Comparison of ENCODE assay signal across 9 cellular contexts in the genomic region with DNA sequence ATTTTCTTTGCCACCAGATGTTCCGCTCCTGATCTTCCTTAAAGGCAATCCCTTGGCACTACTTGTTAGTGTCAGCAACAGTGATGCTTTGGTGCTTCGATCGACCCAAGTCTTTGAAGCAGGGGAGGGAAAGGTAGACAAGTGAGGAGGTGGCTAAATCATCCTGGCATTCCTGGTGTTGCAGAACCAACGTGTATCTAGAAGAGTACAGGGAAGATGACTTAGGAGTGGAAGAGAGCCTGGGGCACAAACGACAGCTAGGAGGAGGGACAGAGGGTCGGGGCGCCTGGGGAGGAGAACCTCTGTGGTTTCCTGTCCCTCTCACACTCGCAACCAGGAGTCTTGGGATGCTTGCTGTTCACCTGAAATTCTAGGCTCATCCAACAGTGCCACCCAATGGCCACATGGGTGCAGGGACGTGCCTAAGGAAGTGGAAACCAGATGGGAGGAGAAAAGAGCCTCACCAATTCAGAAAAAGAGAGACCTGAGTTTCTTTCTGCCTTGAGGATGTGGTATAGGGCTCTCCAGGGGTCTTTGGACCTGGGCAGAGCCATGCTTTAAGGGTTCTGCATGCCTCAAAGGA. TPM values are rescaled to one million over a fixed set of nuclear protein-coding genes. Genes with fewer than 3 reads are reported as not detected.
A peak's percentile ranks its signal among the peaks of the same experiment; 100 is the strongest.
DNase-seq lines count a peak whose midpoint lies in the region; ATAC-seq, FAIRE-seq and TF ChIP-seq lines count a peak whose summit lies in the region.
"Had no signal": no experiment of that assay in that cellular context is flagged by ENCODE, and none has a peak within 500 bp of the region (broad histone marks: within the 10 kb centered on the region; RNA-seq: fewer than 3 reads in every experiment).

No MANE protein-coding gene starts in this region.

- TF ChIP-seq CTCF in D721Med (IDR thresholded peaks at IDR 0.05; ENCODE audit: insufficient read depth, missing control alignments) (peak; percentile 73), gastroesophageal sphincter (IDR thresholded peaks at IDR 0.05) (peak; percentile 41 to 87 (median 80)), pancreas (IDR thresholded peaks at IDR 0.05) (peak; percentile 66 to 73 (median 66))

- peak; percentile 47 for ATAC-seq in activated T-helper 17 cell treated with anti-CD3 and anti-CD28 coated beads, Interleukin-2, amount 50 U/mL, for 72 hours (replicated peaks)
- ATAC-seq in gastroesophageal sphincter (peak; percentile 46), pancreas (peak; percentile 52 to 81 (median 80)), GM21737 (IDR thresholded peaks at IDR 0.05; ENCODE audit: unreplicated experiment) (no peak), HG03432 (IDR thresholded peaks at IDR 0.05; ENCODE audit: unreplicated experiment) (no peak)

- H3K27ac ChIP-seq in gastroesophageal sphincter (no peak overlapping the region), pancreas (no peak overlapping the region)

- peaks cover 28% of the 10 kb centered on the region for H3K4me1 Mint-ChIP-seq in activated T-helper 17 cell treated with anti-CD3 and anti-CD28 coated beads, Interleukin-2, amount 50 U/mL, for 72 hours

- intact Hi-C loops in pancreas (cut with DNase I) = loop anchor here in 1 of 3 donors (5.0 kb wide), 1 partner anchor 63 kb away; no protein-coding TSS in a partner anchor

- H3K27me3 ChIP-seq in gastroesophageal sphincter = peaks cover 89% of the 10 kb centered on the region
- H3K27me3 ChIP-seq in pancreas = peaks cover 0 to 3% (median 0%) of the 10 kb centered on the region in 4 donors

- TF ChIP-seq EP300 in gastroesophageal sphincter (IDR thresholded peaks at IDR 0.05) = no peak

- peaks cover 6% of the 10 kb centered on the region for H3K36me3 Mint-ChIP-seq in activated T-helper 17 cell treated with anti-CD3 and anti-CD28 coated beads, Interleukin-2, amount 50 U/mL, for 72 hours (ENCODE audit: low read depth)

- H3K9me3 Mint-ChIP-seq in activated T-helper 17 cell treated with anti-CD3 and anti-CD28 coated beads, Interleukin-2, amount 50 U/mL, for 72 hours = no peaks in the 10 kb centered on the region
- H3K9me3 Mint-ChIP-seq: T-helper 1 cell treated with Interleukin-12 subunit alpha and Interleukin-12 subunit beta and Interleukin-4 antibody, amounts not matched to agents 30 μg/mL and 1 μg/mL, for 36 hours had no signal

- H3K27ac Mint-ChIP-seq in activated T-helper 17 cell treated with anti-CD3 and anti-CD28 coated beads, Interleukin-2, amount 50 U/mL, for 72 hours = no peak overlapping the region
- H3K27ac Mint-ChIP-seq: T-helper 1 cell treated with Interleukin-12 subunit alpha and Interleukin-12 subunit beta and Interleukin-4 antibody, amounts not matched to agents 30 μg/mL and 1 μg/mL, for 36 hours had no signal

- H3K4me3 ChIP-seq in gastroesophageal sphincter (no peak overlapping the region), pancreas (no peak overlapping the region)

- no peaks in the 10 kb centered on the region for H3K27me3 Mint-ChIP-seq in activated T-helper 17 cell treated with anti-CD3 and anti-CD28 coated beads, Interleukin-2, amount 50 U/mL, for 72 hours

- TF ChIP-seq POLR2A in gastroesophageal sphincter (IDR thresholded peaks at IDR 0.05) = no peak

- peaks cover 0 to 11% (median 5%) of the 10 kb centered on the region in 3 donors for H3K4me1 ChIP-seq in gastroesophageal sphincter
- no peaks in the 10 kb centered on the region for H3K4me1 ChIP-seq in pancreas

- no peak overlapping the region for H3K4me3 Mint-ChIP-seq in activated T-helper 17 cell treated with anti-CD3 and anti-CD28 coated beads, Interleukin-2, amount 50 U/mL, for 72 hours
- H3K4me3 Mint-ChIP-seq: T-helper 1 cell treated with Interleukin-12 subunit alpha and Interleukin-12 subunit beta and Interleukin-4 antibody, amounts not matched to agents 30 μg/mL and 1 μg/mL, for 36 hours had no signal

- no peaks in the 10 kb centered on the region for H3K9me3 ChIP-seq in gastroesophageal sphincter
- H3K9me3 ChIP-seq in pancreas = no peaks in the 10 kb centered on the region

- H3K36me3 ChIP-seq in gastroesophageal sphincter (no peaks in the 10 kb centered on the region), pancreas (no peaks in the 10 kb centered on the region)

- FAIRE-seq in D721Med (lab: Jason Lieb, UNC) (no peak), pancreas (lab: Jason Lieb, UNC) (no peak)

- DNase-seq in D721Med (ENCODE audit: insufficient read length, low spot score) = peak; percentile 48
- DNase-seq in HuH-7.5 (ENCODE audit: low spot score) = peak; percentile 60
- peak; percentile 62 to 67 for DNase-seq in NOMO-1 (lab: John Stamatoyannopoulos, UW; ENCODE audit: unreplicated experiment in 2 of 2)
- DNase-seq in pancreas = peak; percentile 59 to 78 (median 67)

- 35 to 38% methylated on average over 5 of the region's 9 CpGs for WGBS in gastroesophageal sphincter (ENCODE audit: low coverage in 1 of 2), 2 donors
- WGBS in pancreas, 2 donors = 15 to 18% methylated on average over 9 of the region's 9 CpGs

RNA-seq across cellular contexts. Expression of a gene that starts 9.5 kb away (rescaled TPM):
- 1 to 10 TPM; 1.6 to 4.7 TPM for total RNA-seq in activated T-helper 17 cell treated with anti-CD3 and anti-CD28 coated beads, Interleukin-2, amount 50 U/mL, for 72 hours
- total RNA-seq in gastroesophageal sphincter = 10 to 100 TPM in 1 of 4 donors, 1 to 10 TPM in 3; 2.8 to 16.8 (median 4.6) TPM
- 1 to 10 TPM in 2 of 6 donors, under 1 TPM in 4; 0.40 to 1.6 (median 0.81) TPM for total RNA-seq in pancreas
- polyA plus RNA-seq in pancreas = under 1 TPM; 0.21 to 0.23 TPM

RNA-seq across cellular contexts. Expression of a gene that starts 59.1 kb away (rescaled TPM):
- total RNA-seq in activated T-helper 17 cell treated with anti-CD3 and anti-CD28 coated beads, Interleukin-2, amount 50 U/mL, for 72 hours = 10 to 100 TPM; 22.7 to 61.7 TPM
- total RNA-seq in gastroesophageal sphincter = 1 to 10 TPM in 1 of 4 donors, under 1 TPM in 3; 0.31 to 1.9 (median 0.49) TPM
- total RNA-seq in pancreas = 1 to 10 TPM in 1 of 6 donors, under 1 TPM in 5; 0.37 to 1.2 (median 0.58) TPM
- polyA plus RNA-seq in pancreas = under 1 TPM; 0.08 to 0.70 TPM

Comparison
In these comparisons a context has a peak if more than half of its experiments do, and no peak if none do; other contexts are left out.
1. ATAC-seq: peak in activated T-helper 17 cell treated with anti-CD3 and anti-CD28 coated beads, Interleukin-2, amount 50 U/mL, for 72 hours (single experiment), gastroesophageal sphincter (single experiment) and pancreas (4 of 4); none in GM21737 (single experiment) and HG03432 (single experiment).
2. RNA of a gene that starts 59.1 kb away (total RNA-seq): 22.7 to 61.7 TPM in activated T-helper 17 cell treated with anti-CD3 and anti-CD28 coated beads, Interleukin-2, amount 50 U/mL, for 72 hours; 0.37 to 1.2 TPM in pancreas and 0.31 to 1.9 TPM in gastroesophageal sphincter; every median in the first group is over 4 times any median in the second.
3. Peak in every context shown above with its lines, with median percentiles within 50 percentile points of each other: DNase-seq and CTCF ChIP-seq.